In the genomic region with DNA sequence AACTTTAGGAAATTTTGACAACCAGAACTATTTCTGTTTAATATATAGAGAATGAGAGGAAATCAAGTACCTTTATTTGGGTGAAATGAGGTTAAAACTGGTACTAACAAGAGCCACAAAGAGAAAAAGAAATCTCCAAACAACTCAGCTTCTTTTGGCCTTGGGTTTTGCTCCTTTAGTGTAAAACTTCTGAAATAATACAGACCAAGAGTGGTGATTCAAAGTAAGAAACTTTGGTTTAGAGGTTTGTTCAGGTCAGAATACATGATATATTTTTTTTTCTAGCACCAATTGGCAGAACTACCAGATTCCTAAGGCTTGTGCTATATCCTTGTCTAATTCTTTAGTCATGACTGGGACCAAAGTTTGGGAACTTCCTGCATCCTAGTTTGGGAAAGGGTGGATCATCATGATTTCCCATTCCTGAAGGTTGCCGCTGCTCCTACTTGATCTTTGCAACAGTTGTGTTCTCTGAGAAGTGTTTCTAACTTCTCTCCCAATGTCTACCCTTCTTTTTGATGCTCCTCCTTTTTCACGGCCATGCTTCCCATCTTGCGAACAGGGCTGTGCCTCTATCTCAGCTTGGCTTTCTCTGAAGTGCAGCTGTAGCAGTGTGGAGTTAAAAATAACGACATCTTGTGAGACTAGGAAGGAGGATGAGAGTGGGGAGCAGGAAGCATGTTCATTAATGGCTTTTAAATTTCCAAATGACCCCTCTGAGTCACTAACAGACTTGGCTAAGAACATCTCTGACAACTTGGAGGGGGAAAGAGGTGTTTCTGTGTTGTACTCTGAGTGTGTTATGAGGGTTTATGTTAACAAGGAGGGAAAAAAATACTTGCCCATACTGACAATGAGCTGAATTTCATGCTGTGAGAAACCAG, we compare ENCODE assay signal across 1 cellular context.
A peak's percentile ranks its signal among the peaks of the same experiment; 100 is the strongest.
TF ChIP-seq lines count a peak whose summit lies in the region.

No MANE protein-coding gene starts in this region.

TF ChIP-seq in GM12878, 131 proteins besides CTCF, POLR2A, EP300 and RAD21 (continued from another document):
- TF ChIP-seq RUNX3 (IDR thresholded peaks at IDR 0.05; ENCODE audit: low read length) = peak; percentile 23; the same call in 1 of the 2 replicates
